8 cellular contexts compared by ENCODE assay signal in the genomic region with DNA sequence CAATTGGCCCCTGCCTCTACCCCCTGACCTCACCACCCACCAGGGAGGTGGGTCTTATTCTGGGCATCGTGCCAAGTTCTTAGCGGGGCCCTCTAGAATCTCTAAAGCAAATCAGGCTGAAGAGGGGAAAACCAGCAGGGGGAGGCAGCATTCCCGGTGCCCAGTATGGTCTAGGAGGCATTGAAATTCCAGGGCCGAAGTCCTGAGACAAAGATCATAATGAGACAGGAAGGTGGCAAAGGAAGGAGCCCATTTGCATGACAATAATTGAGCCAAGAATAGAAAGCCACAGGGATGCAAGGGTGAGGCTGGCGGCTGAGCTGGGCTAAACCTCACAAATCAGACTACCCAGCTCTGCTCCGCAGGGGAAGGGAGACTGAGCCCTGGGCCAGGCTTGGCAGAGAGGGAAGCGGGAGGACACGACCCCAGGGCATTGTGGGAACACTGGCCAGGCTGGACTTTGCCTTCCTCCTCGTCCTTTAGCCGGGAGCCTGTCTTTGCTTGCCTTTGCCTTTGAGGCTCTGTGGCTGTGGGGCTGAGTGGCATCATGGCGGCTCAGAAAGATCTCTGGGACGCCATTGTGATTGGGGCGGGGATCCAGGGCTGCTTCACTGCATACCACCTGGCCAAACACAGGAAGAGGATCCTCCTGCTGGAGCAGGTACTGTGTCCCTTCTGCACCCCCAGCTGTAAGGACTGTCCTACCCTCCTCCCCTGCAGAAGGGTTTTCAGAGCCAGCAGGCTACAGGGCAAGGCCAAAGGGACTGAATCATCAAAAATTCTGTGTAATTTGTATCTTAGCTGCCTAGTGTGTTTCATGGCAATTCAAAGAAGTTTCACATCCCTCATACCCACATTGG. TPM values are rescaled to one million over a fixed set of nuclear protein-coding genes. Genes with fewer than 3 reads are reported as not detected.
A peak's percentile ranks its signal among the peaks of the same experiment; 100 is the strongest.
DNase-seq lines count a peak whose midpoint lies in the region; ATAC-seq and TF ChIP-seq lines count a peak whose summit lies in the region.

A gene with protein sequence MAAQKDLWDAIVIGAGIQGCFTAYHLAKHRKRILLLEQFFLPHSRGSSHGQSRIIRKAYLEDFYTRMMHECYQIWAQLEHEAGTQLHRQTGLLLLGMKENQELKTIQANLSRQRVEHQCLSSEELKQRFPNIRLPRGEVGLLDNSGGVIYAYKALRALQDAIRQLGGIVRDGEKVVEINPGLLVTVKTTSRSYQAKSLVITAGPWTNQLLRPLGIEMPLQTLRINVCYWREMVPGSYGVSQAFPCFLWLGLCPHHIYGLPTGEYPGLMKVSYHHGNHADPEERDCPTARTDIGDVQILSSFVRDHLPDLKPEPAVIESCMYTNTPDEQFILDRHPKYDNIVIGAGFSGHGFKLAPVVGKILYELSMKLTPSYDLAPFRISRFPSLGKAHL (plus strand): TSS at position 463 of the 860 bp plus-strand sequence. CDS start 85 bp downstream, at position 548.

- POLR2A ChIA-PET in PC-9 (lab: Charles Lee; ENCODE audit: unreplicated experiment), result no interaction called here

- no peaks in the 10 kb centered on the region for H4K20me1 ChIP-seq in PC-9 (ENCODE audit: insufficient read depth)

- intact Hi-C loops in PC-9 (cut with micrococcal nuclease; ENCODE audit: unreplicated experiment), result no loop called here

- H3K9me3 ChIP-seq in PC-9 (ENCODE audit: insufficient read depth, low read depth), result no peaks in the 10 kb centered on the region

- peak within 1 kb of the TSS; percentile 24; the same call in 1 of the 2 replicates for H3K4me2 ChIP-seq in PC-9

- peak; percentile 98 for DNase-seq in COR-L47 (lab: John Stamatoyannopoulos, UW)
- DNase-seq in M059J (ENCODE audit: low read depth), result peak; percentile 64
- peak in 1 of 2 experiments; percentile 39 for DNase-seq in PC-9
- no peak for DNase-seq in foreskin keratinocyte
- no peak for DNase-seq in osteocyte (ENCODE audit: extremely low spot score, unreplicated experiment)
- no peak for DNase-seq in occipital lobe (lab: John Stamatoyannopoulos, UW)
- DNase-seq in RKO (ENCODE audit: low spot score), result no peak
- DNase-seq in HPDE6-E6E7 (ENCODE audit: extremely low spot score), result no peak

- H3K27ac ChIP-seq in PC-9, result no peak within 1 kb of the TSS
- H3K27ac ChIP-seq in foreskin keratinocyte, result no peak within 1 kb of the TSS

- H3K27me3 Mint-ChIP-seq in osteocyte (ENCODE audit: unreplicated experiment), result peaks cover 7% of the 10 kb centered on the region

- H3K36me3 ChIP-seq in PC-9 (ENCODE audit: low read depth), result no peaks in the 10 kb centered on the region

- no peaks in the 10 kb centered on the region for H3K36me3 Mint-ChIP-seq in osteocyte (ENCODE audit: unreplicated experiment)

- H3K4me3 Mint-ChIP-seq in osteocyte (ENCODE audit: unreplicated experiment), result peak within 1 kb of the TSS; percentile 53

- H3F3A ChIP-seq in PC-9 (ENCODE audit: insufficient read depth, low read depth), result no peaks in the 10 kb centered on the region

- no TSS peak for BruUV-seq in PC-9 (replicated peaks; lab: Mats Ljungman, UMichigan)

- peaks cover 39% of the 10 kb centered on the region for H3K4me1 Mint-ChIP-seq in osteocyte (ENCODE audit: unreplicated experiment)

- peak within 1 kb of the TSS; percentile 92 for H3K27ac Mint-ChIP-seq in osteocyte (ENCODE audit: unreplicated experiment)

- no peak for ATAC-seq in foreskin keratinocyte

- H3K4me3 ChIP-seq in PC-9, result no peak within 1 kb of the TSS

- no peaks in the 10 kb centered on the region for H3K9me3 Mint-ChIP-seq in osteocyte (ENCODE audit: unreplicated experiment)

- H2AFZ ChIP-seq in PC-9, result no peak within 1 kb of the TSS

- H3K79me2 ChIP-seq in PC-9 (ENCODE audit: low read depth), result no peaks in the 10 kb centered on the region

- H3K27me3 ChIP-seq in PC-9 (ENCODE audit: insufficient read depth, low read depth), result peaks cover 13% of the 10 kb centered on the region
- H3K27me3 ChIP-seq in foreskin keratinocyte, result peaks cover 40% of the 10 kb centered on the region

- H3K9me2 ChIP-seq in PC-9 (ENCODE audit: insufficient read depth), result no peaks in the 10 kb centered on the region

- no peaks in the 10 kb centered on the region for H3K4me1 ChIP-seq in PC-9 (replicated peaks; ENCODE audit: insufficient read depth)
- H3K4me1 ChIP-seq in foreskin keratinocyte, result peaks cover 7% of the 10 kb centered on the region

- TF ChIP-seq CTCF in PC-9 (conservative IDR thresholded peaks at IDR 0.05) (no peak), foreskin keratinocyte (conservative IDR thresholded peaks at IDR 0.05) (peak; percentile 27), osteocyte (IDR thresholded peaks at IDR 0.05) (peak; percentile 57)

- CTCF ChIA-PET in PC-9 (lab: Charles Lee), result no interaction called here

RNA-seq across cellular contexts. Expression of the gene that starts here (rescaled TPM):
- 0.71 and 5.5 TPM in 2 replicates for total RNA-seq in M059J (2014; rRNA removed; shearing (Covaris generic))
- total RNA-seq in PC-9 (2021) (2.8 TPM in 2 replicates), foreskin keratinocyte (0.25 TPM in 1 of 2 replicates, not detected in the other), osteocyte (1.1 and 1.6 TPM in 2 replicates), occipital lobe (4.1 TPM)
- not detected in 2 replicates for polyA plus RNA-seq in foreskin keratinocyte

Comparison
In these comparisons a context has a peak if more than half of its experiments do, and no peak if none do; other contexts are left out.
1. DNase-seq: peak in COR-L47 (single experiment) and M059J (single experiment); none in foreskin keratinocyte (0 of 2), osteocyte (single experiment), occipital lobe (single experiment), RKO (single experiment) and HPDE6-E6E7 (single experiment).